Comparison of ENCODE assay signal across 12 cellular contexts in the genomic region with DNA sequence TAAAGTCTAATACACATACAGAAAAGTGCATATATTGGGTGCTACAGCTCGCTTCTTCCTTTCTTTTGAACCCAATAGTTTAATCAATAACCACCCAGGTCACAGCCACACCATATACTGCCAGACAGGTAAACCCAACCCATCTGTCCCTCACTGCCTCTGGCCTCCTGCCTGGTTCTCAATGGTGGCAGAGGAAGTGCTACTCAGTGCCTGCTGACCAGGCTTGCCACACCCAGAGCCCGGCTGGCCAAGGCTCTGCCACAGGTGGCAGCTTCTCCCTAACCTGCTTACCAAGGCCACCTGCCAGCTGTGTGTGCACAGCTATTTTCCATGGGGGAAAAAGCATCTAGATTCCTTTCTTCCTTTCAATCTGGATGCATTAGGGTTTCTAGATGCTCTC. TPM values are rescaled to one million over a fixed set of nuclear protein-coding genes. Genes with fewer than 3 reads are reported as not detected.
DNase-seq lines count a peak whose midpoint lies in the region; ATAC-seq, FAIRE-seq and TF ChIP-seq lines count a peak whose summit lies in the region.
"Had no signal": no experiment of that assay in that cellular context is flagged by ENCODE, and none has a peak within 500 bp of the region (broad histone marks: within the 10 kb centered on the region; RNA-seq: fewer than 3 reads in every experiment).

No MANE protein-coding gene starts in this region.

- H2AFZ ChIP-seq in fibroblast of lung (ENCODE audit: low read length), result no peak overlapping the region

- in situ Hi-C loops in transverse colon (cut with MboI; ENCODE audit: low pct_ligation_motif_present in 1 of 4, low pct_unique_long_range_greater_than_20kb in 1 of 4, low sequenced_read_pairs in 3 of 4), result loop anchor here in 3 of 4 donors (5.0 to 25.0 kb wide), 4 partner anchors 90 to 240 kb away; no protein-coding TSS in a partner anchor

- H3K4me3 ChIP-seq in fibroblast of lung (replicated peaks in 1 of 4; ENCODE audit: control extremely low read depth in 1 of 4, insufficient read depth in 1 of 4, low read depth in 3 of 4, low read length in 4 of 4) (peak overlapping the region; percentile 21 to 79 (median 48)), muscle layer of colon (ENCODE audit: low read depth in 1 of 2, low read length in 2 of 2) (peak overlapping the region; percentile 29 to 97), transverse colon (peak overlapping the region in 3 of 4 donors; percentile 21 to 67 (median 53))

- TF ChIP-seq POLR2A in transverse colon (IDR thresholded peaks at IDR 0.05), result no peak

- peaks cover 3% of the 10 kb centered on the region for H3K27me3 ChIP-seq in fibroblast of lung (ENCODE audit: control insufficient read depth, insufficient read depth, low read length)
- no peaks in the 10 kb centered on the region for H3K27me3 ChIP-seq in muscle layer of colon (ENCODE audit: control insufficient read depth in 1 of 2, insufficient read depth in 2 of 2, low read length in 2 of 2)
- peaks cover 8% of the 10 kb centered on the region for H3K27me3 ChIP-seq in transverse colon

- no peak for ATAC-seq in GM21390 (IDR thresholded peaks at IDR 0.05; ENCODE audit: unreplicated experiment)
- ATAC-seq: stimulated activated naive B cell treated with anti-CD40 and anti-IgM and Interleukin-4, amounts not matched to agents 10 μg/mL and 1 μg/mL and 100 μg/mL, for 72 hours had no signal

- no peak for TF ChIP-seq EP300 in transverse colon (IDR thresholded peaks at IDR 0.05; ENCODE audit: low read depth)

- DNase-seq in SW480 (ENCODE audit: low spot score) (peak; percentile 28), fibroblast of lung (ENCODE audit: low read depth in 2 of 2) (no peak), transverse colon (peak; percentile 83), posterior vena cava (ENCODE audit: low spot score) (no peak), urothelium cell line (ENCODE audit: low spot score) (no peak)
- DNase-seq: Caco-2; NCI-H146; stimulated activated CD4-positive, alpha-beta T cell treated with anti-CD3 and anti-CD28 coated beads, Interleukin-4, amount 100 ng/mL, for 24 hours; stimulated activated naive B cell treated with anti-CD40 and anti-IgM and Interleukin-4, amounts not matched to agents 10 μg/mL and 1 μg/mL and 100 μg/mL, for 72 hours had no signal

- H3K9ac ChIP-seq in fibroblast of lung (ENCODE audit: insufficient read depth, low read length), result no peak overlapping the region
- H3K9ac ChIP-seq in muscle layer of colon (ENCODE audit: low read length), result peak overlapping the region; percentile 14

- WGBS in transverse colon (ENCODE audit: low coverage in 1 of 2), 2 donors, result 42% methylated on average over 2 of the region's 2 CpGs; no CpG with 5 or more reads in 1 of the 2 donors

- H3K4me2 ChIP-seq in fibroblast of lung (ENCODE audit: extremely low read depth, insufficient read depth, low read length), result peak overlapping the region; percentile 52

- FAIRE-seq in urothelium cell line (lab: Jason Lieb, UNC), result no peak
- FAIRE-seq: keratinocyte had no signal

- H3K9me3 ChIP-seq in fibroblast of lung (ENCODE audit: control insufficient read depth, insufficient read depth, low read depth, low read length), result no peaks in the 10 kb centered on the region
- H3K9me3 ChIP-seq in muscle layer of colon (ENCODE audit: low read length), result no peaks in the 10 kb centered on the region
- no peaks in the 10 kb centered on the region for H3K9me3 ChIP-seq in transverse colon
- H3K9me3 ChIP-seq: Caco-2 had no signal

- H3K79me2 ChIP-seq in fibroblast of lung (ENCODE audit: control insufficient read depth, insufficient read depth, low read length), result peaks cover 17% of the 10 kb centered on the region

- TF ChIP-seq CTCF in fibroblast of lung (conservative IDR thresholded peaks at IDR 0.05 in 1 of 2, IDR thresholded peaks at IDR 0.05 in 1 of 2; ENCODE audit: low read depth in 1 of 2, low read length in 2 of 2) (no peak), transverse colon (IDR thresholded peaks at IDR 0.05) (no peak)

- H3K27ac ChIP-seq in fibroblast of lung (ENCODE audit: insufficient read depth, low read length) (no peak overlapping the region), muscle layer of colon (ENCODE audit: low read depth, low read length) (peak overlapping the region; percentile 100), transverse colon (peak overlapping the region; percentile 92 to 97 (median 94))

- intact Hi-C loops in transverse colon (cut with DNase I; ENCODE audit: low total_unique reads) (loop anchor here (5.0 kb wide), 2 partner anchors 43 to 88 kb away; no protein-coding TSS in a partner anchor), posterior vena cava (cut with DNase I) (loop anchor here in 1 of 2 donors (5.0 to 10.0 kb wide), 2 partner anchors 130 to 193 kb away; no protein-coding TSS in a partner anchor)

- H3K4me1 ChIP-seq in fibroblast of lung (ENCODE audit: control insufficient read depth, extremely low read depth, insufficient read depth, low read length), result no peaks in the 10 kb centered on the region
- H3K4me1 ChIP-seq in muscle layer of colon (ENCODE audit: insufficient read depth, low read length), result peaks cover 26% of the 10 kb centered on the region
- peaks cover 15 to 54% (median 41%) of the 10 kb centered on the region in 4 donors for H3K4me1 ChIP-seq in transverse colon
- H3K4me1 ChIP-seq: Caco-2 had no signal

- H3K36me3 ChIP-seq in fibroblast of lung (ENCODE audit: control insufficient read depth, insufficient read depth, low read length), result no peaks in the 10 kb centered on the region
- peaks cover 5% of the 10 kb centered on the region for H3K36me3 ChIP-seq in muscle layer of colon (ENCODE audit: insufficient read depth, low read length)
- H3K36me3 ChIP-seq in transverse colon, result no peaks in the 10 kb centered on the region

- no peaks in the 10 kb centered on the region for H4K20me1 ChIP-seq in fibroblast of lung (ENCODE audit: control insufficient read depth, extremely low read depth, insufficient read depth, low read length)

RNA-seq across cellular contexts. Expression of gene PMP22, which starts 0.6 kb away (rescaled TPM):
- total RNA-seq in fibroblast of lung (74.0 and 99.1 TPM in 2 replicates), transverse colon (10 to 100 TPM; 23.9 to 70.9 (median 49.1) TPM), posterior vena cava (100 to 1,000 TPM; 130 to 245 TPM)
- polyA plus RNA-seq in fibroblast of lung, result 191 and 269 TPM in 2 replicates
- 97.4 and 142 TPM in 2 replicates for polyA plus RNA-seq in fibroblast of lung (2012)
- polyA minus RNA-seq in fibroblast of lung (ENCODE audit: low replicate concordance), result 469 and 573 TPM in 2 replicates

Comparison
In these comparisons a context has a peak if more than half of its experiments do, and no peak if none do; other contexts are left out.
1. DNase-seq: peak in SW480 (single experiment) and transverse colon (single experiment); none in fibroblast of lung (0 of 2), posterior vena cava (single experiment) and urothelium cell line (single experiment).
2. Peak in every context shown above with its lines, with median percentiles within 50 percentile points of each other: H3K4me3 ChIP-seq.